Comparison of ENCODE assay signal across 15 cellular contexts in the genomic region with DNA sequence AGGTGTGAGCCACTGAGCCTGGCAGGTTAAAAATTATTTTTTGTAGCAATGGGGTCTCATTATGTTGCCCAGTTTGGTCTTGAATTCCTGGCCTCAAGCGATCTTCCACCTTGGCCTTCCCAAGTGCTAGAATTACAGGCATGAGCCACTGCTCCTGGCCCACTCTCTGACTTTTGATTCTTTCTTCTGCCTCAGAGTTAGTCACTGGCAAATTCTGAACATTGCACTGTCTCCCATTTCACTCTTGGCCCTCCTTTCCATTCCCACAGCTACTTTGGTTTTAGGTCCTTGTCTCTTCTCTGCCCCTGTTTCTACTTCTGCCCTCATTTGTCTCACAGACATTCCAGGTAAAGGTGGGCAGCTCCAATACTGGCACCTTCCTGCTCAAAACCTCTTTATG.
"Had no signal": no experiment of that assay in that cellular context is flagged by ENCODE, and none has a peak within 500 bp of the region (broad histone marks: within the 10 kb centered on the region; RNA-seq: fewer than 3 reads in every experiment).

No MANE protein-coding gene starts in this region.

- H3K36me3 Mint-ChIP-seq: activated CD4-positive, alpha-beta memory T cell treated with anti-CD3 and anti-CD28 coated beads for 36 hours; activated naive CD8-positive, alpha-beta T cell treated with anti-CD3 and anti-CD28 coated beads, Interleukin-2, amount 10 ng/mL, durations not matched to agents 7 days and 5 days; mesothelial cell of epicardium; stimulated activated naive B cell treated with anti-CD40 and anti-IgM and Interleukin-4, amounts not matched to agents 10 μg/mL and 1 μg/mL and 100 μg/mL, for 72 hours had no signal

- H3K27me3 ChIP-seq: cardiac muscle cell, colonic mucosa, hepatocyte, right atrium auricular region had no signal

- H3K27ac ChIP-seq: cardiac muscle cell, colonic mucosa, hepatocyte had no signal

- H3K4me3 ChIP-seq: cardiac muscle cell, colonic mucosa, hepatocyte, right atrium auricular region had no signal

- DNase-seq: activated CD4-positive, alpha-beta memory T cell treated with anti-CD3 and anti-CD28 coated beads for 36 hours; activated CD4-positive, alpha-beta T cell treated with anti-CD3 and anti-CD28 coated beads for 1 hour; activated effector memory CD4-positive, alpha-beta T cell treated with anti-CD3 and anti-CD28 coated beads, Interleukin-2, amount 50 U/mL, for 16 hours; activated naive CD8-positive, alpha-beta T cell treated with anti-CD3 and anti-CD28 coated beads, Interleukin-2, amount 10 ng/mL, durations not matched to agents 7 days and 5 days; activated T-cell treated with anti-CD3 and anti-CD28 coated beads, Interleukin-2, amount 50 U/mL, for 4 hours; colonic mucosa; effector CD4-positive, alpha-beta T cell; stimulated activated CD4-positive, alpha-beta T cell treated with anti-CD3 and anti-CD28 coated beads, Interleukin-1b, Interleukin-23, amount 100 ng/mL, for 48 hours; stimulated activated naive B cell treated with anti-CD40 and anti-IgM and Interleukin-4, amounts not matched to agents 10 μg/mL and 1 μg/mL and 100 μg/mL, for 72 hours had no signal

- H3K27ac Mint-ChIP-seq: activated CD4-positive, alpha-beta memory T cell treated with anti-CD3 and anti-CD28 coated beads for 36 hours; activated naive CD8-positive, alpha-beta T cell treated with anti-CD3 and anti-CD28 coated beads, Interleukin-2, amount 10 ng/mL, durations not matched to agents 7 days and 5 days; stimulated activated naive B cell treated with anti-CD40 and anti-IgM and Interleukin-4, amounts not matched to agents 10 μg/mL and 1 μg/mL and 100 μg/mL, for 72 hours; T-helper 2 cell treated with Interferon-gamma antibody and Interleukin-4, amounts not matched to agents 5 μg/mL and 100 μg/mL, for 36 hours had no signal

- H3K9me3 ChIP-seq: colonic mucosa, right atrium auricular region had no signal

- H3K9me3 Mint-ChIP-seq: activated CD4-positive, alpha-beta memory T cell treated with anti-CD3 and anti-CD28 coated beads for 36 hours; activated naive CD8-positive, alpha-beta T cell treated with anti-CD3 and anti-CD28 coated beads, Interleukin-2, amount 10 ng/mL, durations not matched to agents 7 days and 5 days; activated T-cell treated with anti-CD3 and anti-CD28 coated beads, Interleukin-2, amount 50 U/mL, for 4 hours; mesothelial cell of epicardium; neural crest cell; stimulated activated naive B cell treated with anti-CD40 and anti-IgM and Interleukin-4, amounts not matched to agents 10 μg/mL and 1 μg/mL and 100 μg/mL, for 72 hours; T-helper 2 cell treated with Interferon-gamma antibody and Interleukin-4, amounts not matched to agents 5 μg/mL and 100 μg/mL, for 36 hours had no signal

- H3K4me3 Mint-ChIP-seq: activated CD4-positive, alpha-beta memory T cell treated with anti-CD3 and anti-CD28 coated beads for 36 hours; activated naive CD8-positive, alpha-beta T cell treated with anti-CD3 and anti-CD28 coated beads, Interleukin-2, amount 10 ng/mL, durations not matched to agents 7 days and 5 days; activated T-cell treated with anti-CD3 and anti-CD28 coated beads, Interleukin-2, amount 50 U/mL, for 4 hours; mesothelial cell of epicardium; stimulated activated naive B cell treated with anti-CD40 and anti-IgM and Interleukin-4, amounts not matched to agents 10 μg/mL and 1 μg/mL and 100 μg/mL, for 72 hours; T-helper 2 cell treated with Interferon-gamma antibody and Interleukin-4, amounts not matched to agents 5 μg/mL and 100 μg/mL, for 36 hours had no signal

- H2AFZ ChIP-seq: hepatocyte had no signal

- H3K4me1 ChIP-seq: colonic mucosa had no signal

- H3K36me3 ChIP-seq: cardiac muscle cell, colonic mucosa, right atrium auricular region had no signal

- ATAC-seq: activated T-cell treated with anti-CD3 and anti-CD28 coated beads, Interleukin-2, amount 50 U/mL, for 4 hours; stimulated activated naive B cell treated with anti-CD40 and anti-IgM and Interleukin-4, amounts not matched to agents 10 μg/mL and 1 μg/mL and 100 μg/mL, for 72 hours had no signal

- H3K4me2 ChIP-seq: hepatocyte had no signal
